ENCODE assay signal across 22 cellular contexts in genomic region chr2:52097076-52097475, GRCh38.
"Had no signal": no experiment of that assay in that cellular context is flagged by ENCODE, and none has a peak within 500 bp of the region (broad histone marks: within the 10 kb centered on the region; RNA-seq: fewer than 3 reads in every experiment).

No MANE protein-coding gene starts in this region.

- H3K27ac ChIP-seq: esophagus squamous epithelium, foreskin keratinocyte, left lung, lower lobe of right lung, neural progenitor cell, pancreas, suprapubic skin, thyroid gland had no signal

- DNase-seq: dermis blood vessel endothelial cell; esophagus squamous epithelium; foreskin keratinocyte; immature natural killer cell; left lung; lower lobe of right lung; natural killer cell; nucleus accumbens; pancreas; right cardiac atrium; stimulated activated CD4-positive, alpha-beta T cell treated with anti-CD3 and anti-CD28 coated beads, Interleukin-4, amount 100 ng/mL, for 1 hour; stimulated activated CD8-positive, alpha-beta memory T cell treated with anti-CD3 and anti-CD28 coated beads, Interleukin-4, amount 100 ng/mL, for 48 hours; stimulated activated naive CD8-positive, alpha-beta T cell treated with anti-CD3 and anti-CD28 coated beads, Interleukin-15, Interleukin-2, amounts not matched to agents 100 U/mL and 50 U/mL, for 24 hours; thyroid gland had no signal

- H3K4me3 Mint-ChIP-seq: immature natural killer cell; memory B cell; mesothelial cell of epicardium; natural killer cell; neural progenitor cell; stimulated activated effector memory CD8-positive, alpha-beta T cell treated with anti-CD3 and anti-CD28 coated beads, Interleukin-12 subunit alpha, Interleukin-12 subunit beta, amount 100 ng/mL, for 72 hours; type B pancreatic cell had no signal

- H3K36me3 ChIP-seq: esophagus squamous epithelium, left lung, lower lobe of right lung, neural progenitor cell, pancreas, suprapubic skin, thyroid gland had no signal

- H3K4me1 ChIP-seq: esophagus squamous epithelium, foreskin keratinocyte, left lung, lower lobe of right lung, neural progenitor cell, pancreas, suprapubic skin, thyroid gland had no signal

- H3K27me3 Mint-ChIP-seq: memory B cell, progenitor cell of endocrine pancreas, type B pancreatic cell had no signal

- H3K36me3 Mint-ChIP-seq: immature natural killer cell; memory B cell; mesothelial cell of epicardium; neural progenitor cell; stimulated activated effector memory CD8-positive, alpha-beta T cell treated with anti-CD3 and anti-CD28 coated beads, Interleukin-12 subunit alpha, Interleukin-12 subunit beta, amount 100 ng/mL, for 72 hours; type B pancreatic cell had no signal

- H3K9me3 Mint-ChIP-seq: memory B cell, mesothelial cell of epicardium, neural progenitor cell, type B pancreatic cell had no signal

- H3K27me3 ChIP-seq: esophagus squamous epithelium, foreskin keratinocyte, left lung, neural progenitor cell, pancreas, suprapubic skin, thyroid gland had no signal

- H3K4me1 Mint-ChIP-seq: immature natural killer cell; memory B cell; mesothelial cell of epicardium; natural killer cell; neural progenitor cell; stimulated activated effector memory CD8-positive, alpha-beta T cell treated with anti-CD3 and anti-CD28 coated beads, Interleukin-12 subunit alpha, Interleukin-12 subunit beta, amount 100 ng/mL, for 72 hours had no signal

- H3K27ac Mint-ChIP-seq: immature natural killer cell; memory B cell; mesothelial cell of epicardium; natural killer cell; neural progenitor cell; progenitor cell of endocrine pancreas; stimulated activated effector memory CD8-positive, alpha-beta T cell treated with anti-CD3 and anti-CD28 coated beads, Interleukin-12 subunit alpha, Interleukin-12 subunit beta, amount 100 ng/mL, for 72 hours; type B pancreatic cell had no signal

- H3K9me3 ChIP-seq: esophagus squamous epithelium, lower lobe of right lung, pancreas, suprapubic skin, thyroid gland had no signal

- H3K4me3 ChIP-seq: esophagus squamous epithelium, left lung, lower lobe of right lung, neural progenitor cell, pancreas, smooth muscle cell, suprapubic skin, thyroid gland had no signal

- ATAC-seq: foreskin keratinocyte; left lung; lower lobe of right lung; natural killer cell; pancreas; right cardiac atrium; stimulated activated effector memory CD8-positive, alpha-beta T cell treated with anti-CD3 and anti-CD28 coated beads, Interleukin-12 subunit alpha, Interleukin-12 subunit beta, amount 100 ng/mL, for 72 hours; stimulated activated naive CD8-positive, alpha-beta T cell treated with anti-CD3 and anti-CD28 coated beads, Interleukin-15, Interleukin-2, amounts not matched to agents 100 U/mL and 50 U/mL, for 24 hours had no signal
